In the genomic region with DNA sequence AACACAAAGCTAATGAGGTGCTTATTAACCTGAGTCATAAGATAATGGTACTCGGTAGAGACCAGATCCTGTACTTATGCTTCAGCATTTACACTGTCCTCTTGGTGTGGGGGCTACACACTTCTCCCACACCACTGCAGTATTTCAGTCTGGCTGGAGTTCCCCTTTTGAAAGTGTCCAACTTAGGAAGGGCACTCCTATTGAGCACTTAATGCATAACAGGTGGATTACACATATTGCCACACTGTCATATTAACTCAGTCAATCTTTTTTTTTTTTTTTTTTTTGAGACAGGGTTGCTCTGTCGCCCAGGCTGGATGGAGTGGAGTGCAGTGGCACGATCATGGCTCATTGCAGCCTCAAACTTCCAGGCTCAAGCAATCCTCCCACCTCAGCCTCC, we compare ENCODE assay signal across 7 cellular contexts. TPM values are rescaled to one million over a fixed set of nuclear protein-coding genes. Genes with fewer than 3 reads are reported as not detected.
DNase-seq lines count a peak whose midpoint lies in the region; ATAC-seq and TF ChIP-seq lines count a peak whose summit lies in the region.

No MANE protein-coding gene starts in this region.

- H3K4me1 Mint-ChIP-seq in natural killer cell, result peaks cover 20 to 33% of the 10 kb centered on the region in 2 donors

- H2BK15ac ChIP-seq in IMR-90 (ENCODE audit: low read depth, low read length), result no peak overlapping the region

- H3K23ac ChIP-seq in IMR-90 (ENCODE audit: low read depth, low read length), result no peak overlapping the region

- H3K27me3 Mint-ChIP-seq in natural killer cell (ENCODE audit: low read depth in 2 of 2), result no peaks in the 10 kb centered on the region

- peaks cover 30% of the 10 kb centered on the region for H3K36me3 ChIP-seq in IMR-90 (ENCODE audit: control insufficient read depth, insufficient read depth, low read length)
- H3K36me3 ChIP-seq in WERI-Rb-1, result peaks cover 48% of the 10 kb centered on the region

- H3K4me3 ChIP-seq in IMR-90 (ENCODE audit: insufficient read depth, low read depth, low read length) (no peak overlapping the region), WERI-Rb-1 (ENCODE audit: low read depth, low read length) (no peak overlapping the region)

- no CpG with 5 or more reads among the region's 3 CpGs for WGBS in IMR-90 (ENCODE audit: extremely low coverage in 2 of 2, insufficient read length in 1 of 2), 2 experiments

- TF ChIP-seq POLR2A in IMR-90 (IDR thresholded peaks at IDR 0.05; ENCODE audit: low read depth, low read length), result no peak

- CTCF ChIA-PET in IMR-90 (lab: Yijun Ruan, JAX), result no interaction called here

- H3K27me3 ChIP-seq in IMR-90 (ENCODE audit: control insufficient read depth, insufficient read depth, low read length) (no peaks in the 10 kb centered on the region), WERI-Rb-1 (ENCODE audit: insufficient read depth, low read depth, severe bottlenecking) (no peaks in the 10 kb centered on the region)

- no peaks in the 10 kb centered on the region for H3K9me3 Mint-ChIP-seq in natural killer cell

- no peak overlapping the region for H3K18ac ChIP-seq in IMR-90 (ENCODE audit: low read depth, low read length)

- in situ Hi-C loops in IMR-90 (cut with MboI; ENCODE audit: low sequenced_read_pairs), result no loop called here

- ATAC-seq in IMR-90 (ENCODE audit: low read depth) (no peak), natural killer cell (peak; percentile 65 to 75 (median 65)), HG03025 (IDR thresholded peaks at IDR 0.05; ENCODE audit: low FRiP score, unreplicated experiment) (no peak)

- no peak overlapping the region for H3K4ac ChIP-seq in IMR-90 (ENCODE audit: low read depth, low read length)

- H3K36me3 Mint-ChIP-seq in natural killer cell, result no peaks in the 10 kb centered on the region

- POLR2A ChIA-PET in IMR-90 (lab: Charles Lee; ENCODE audit: unreplicated experiment), result interaction anchor here (0.7 kb wide), 1 partner anchor 38 kb away, joined by 14 read pairs; no protein-coding TSS in a partner anchor

- H2AK5ac ChIP-seq in IMR-90 (ENCODE audit: low read depth, low read length), result no peak overlapping the region

- H3K56ac ChIP-seq in IMR-90 (ENCODE audit: extremely low read depth, insufficient read depth, low read length), result no peak overlapping the region

- H4K5ac ChIP-seq in IMR-90 (ENCODE audit: low read depth, low read length), result no peak overlapping the region

- BruUV-seq in IMR-90 (replicated peaks; lab: Mats Ljungman, UMichigan), result no TSS peak

- peak; percentile 20; the same call in 1 of the 2 replicates for TF ChIP-seq CTCF in GM12874 (IDR thresholded peaks at IDR 0.05; ENCODE audit: insufficient read depth, low read depth, low read length)
- TF ChIP-seq CTCF in IMR-90 (conservative IDR thresholded peaks at IDR 0.05; ENCODE audit: low read depth, low read length), result peak; percentile 14; the same call in 1 of the 2 replicates
- TF ChIP-seq CTCF in WERI-Rb-1 (IDR thresholded peaks at IDR 0.05; ENCODE audit: low read depth, low read length), result 0 out of 2 replicates have a peak, but pooled peaks have one; percentile 7
- TF ChIP-seq CTCF in natural killer cell (IDR thresholded peaks at IDR 0.05), result no peak

- H3K4me1 ChIP-seq in IMR-90 (ENCODE audit: control insufficient read depth, insufficient read depth, low read length), result 0 out of 2 replicates have a peak, but pooled peaks cover 4% of the 10 kb centered on the region

- H2AFZ ChIP-seq in IMR-90 (replicated peaks; ENCODE audit: low read length, poor library complexity), result no peak overlapping the region

- H4K8ac ChIP-seq in IMR-90 (ENCODE audit: low read depth in 2 of 2, low read length in 2 of 2), result no peak overlapping the region

- intact Hi-C loops in IMR-90 (cut with micrococcal nuclease), result loop anchor here (2.0 kb wide), 1 partner anchor 143 kb away; no protein-coding TSS in a partner anchor
- intact Hi-C loops in natural killer cell (cut with micrococcal nuclease), result loop anchor here (2.0 kb wide), 2 partner anchors 15 to 143 kb away; no protein-coding TSS in a partner anchor
- intact Hi-C loops in posterior vena cava (cut with DNase I), result loop anchor here (10.0 kb wide), 1 partner anchor 115 kb away; no protein-coding TSS in a partner anchor

- H2BK120ac ChIP-seq in IMR-90 (ENCODE audit: low read depth, low read length), result no peak overlapping the region

- H4K20me1 ChIP-seq in IMR-90 (ENCODE audit: insufficient read depth, low read length), result no peaks in the 10 kb centered on the region

- no peak overlapping the region for H3K14ac ChIP-seq in IMR-90 (replicated peaks; ENCODE audit: low read depth, low read length)

- H3K9me3 ChIP-seq in IMR-90 (ENCODE audit: control insufficient read depth, insufficient read depth, low read length), result no peaks in the 10 kb centered on the region
- no peaks in the 10 kb centered on the region for H3K9me3 ChIP-seq in WERI-Rb-1 (ENCODE audit: severe bottlenecking)

- dilution Hi-C loops in IMR-90 (cut with HindIII; ENCODE audit: low sequenced_read_pairs, unreplicated experiment), result no loop called here

- no peak overlapping the region for H3K9ac ChIP-seq in IMR-90 (ENCODE audit: low read depth, low read length)

- H3K79me1 ChIP-seq in IMR-90 (ENCODE audit: low read depth in 1 of 2, low read length in 2 of 2), result peaks cover 16 to 57% of the 10 kb centered on the region in 2 experiments; a peak in 3 of 4 replicates

- no peak overlapping the region for H3K4me3 Mint-ChIP-seq in natural killer cell

- TF ChIP-seq RAD21 in IMR-90 (IDR thresholded peaks at IDR 0.05; ENCODE audit: low read length), result no peak

- no peak for DNase-seq in IMR-90
- no peak for DNase-seq in WERI-Rb-1
- no peak for DNase-seq in natural killer cell
- no peak for DNase-seq in nucleus accumbens (lab: John Stamatoyannopoulos, UW)
- no peak for DNase-seq in posterior vena cava (ENCODE audit: low spot score)

- no peak overlapping the region for H4K91ac ChIP-seq in IMR-90 (ENCODE audit: insufficient read depth, low read depth, low read length)

- H3K27ac Mint-ChIP-seq in natural killer cell, result peak overlapping the region in 1 of 2 donors; percentile 90

- H3K4me2 ChIP-seq in IMR-90 (ENCODE audit: low read depth, low read length), result no peak overlapping the region

- no peak overlapping the region for H2BK20ac ChIP-seq in IMR-90 (ENCODE audit: low read depth, low read length)

- no peak overlapping the region for H2AK9ac ChIP-seq in IMR-90 (replicated peaks; ENCODE audit: low read depth, low read length, poor library complexity)

- H3K27ac ChIP-seq in IMR-90 (ENCODE audit: insufficient read depth, low read length) (no peak overlapping the region), WERI-Rb-1 (no peak overlapping the region)

- H2BK5ac ChIP-seq in IMR-90 (ENCODE audit: low read depth, low read length, poor library complexity, severe bottlenecking), result no peak overlapping the region

- peaks cover 14% of the 10 kb centered on the region for H3K9me1 ChIP-seq in IMR-90 (ENCODE audit: insufficient read depth, low read length)

TF ChIP-seq in IMR-90, 13 proteins besides CTCF, POLR2A, EP300 and RAD21:
- TF ChIP-seq CHD1 (IDR thresholded peaks at IDR 0.05; ENCODE audit: low read depth, low read length) (no peak), BHLHE40 (IDR thresholded peaks at IDR 0.05; ENCODE audit: low read depth, low read length) (no peak), RCOR1 (IDR thresholded peaks at IDR 0.05; ENCODE audit: insufficient replicate concordance, low read length) (no peak)
- TF ChIP-seq, protein P1, sequence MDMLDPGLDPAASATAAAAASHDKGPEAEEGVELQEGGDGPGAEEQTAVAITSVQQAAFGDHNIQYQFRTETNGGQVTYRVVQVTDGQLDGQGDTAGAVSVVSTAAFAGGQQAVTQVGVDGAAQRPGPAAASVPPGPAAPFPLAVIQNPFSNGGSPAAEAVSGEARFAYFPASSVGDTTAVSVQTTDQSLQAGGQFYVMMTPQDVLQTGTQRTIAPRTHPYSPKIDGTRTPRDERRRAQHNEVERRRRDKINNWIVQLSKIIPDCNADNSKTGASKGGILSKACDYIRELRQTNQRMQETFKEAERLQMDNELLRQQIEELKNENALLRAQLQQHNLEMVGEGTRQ (IDR thresholded peaks at IDR 0.05; ENCODE audit: low read depth, low read length), result no peak

RNA-seq across cellular contexts. Expression of a gene that starts 1.5 kb away (rescaled TPM):
- 30.8 and 41.8 TPM in 2 replicates for total RNA-seq in IMR-90 (2012; rRNA removed)
- 26.6 and 32.6 TPM in 2 replicates for polyA plus RNA-seq in IMR-90 (2012; rRNA removed)
- 13.1 and 14.7 TPM in 2 replicates for polyA plus RNA-seq in IMR-90 (2012; cell fraction: cytosol; rRNA removed)
- polyA plus RNA-seq in IMR-90 (2012; cell fraction: nucleus; rRNA removed; ENCODE audit: low replicate concordance), result 16.3 and 33.1 TPM in 2 replicates
- 10 to 100 TPM; 19.3 to 27.3 (median 22.1) TPM for total RNA-seq in natural killer cell
- total RNA-seq in posterior vena cava, result 10 to 100 TPM; 28.3 to 37.7 TPM

RNA-seq across cellular contexts. Expression of a gene that starts 8.2 kb away (rescaled TPM):
- total RNA-seq in IMR-90 (2012; rRNA removed) (70.3 and 74.2 TPM in 2 replicates), natural killer cell (10 to 100 TPM; 32.6 to 52.5 (median 36.6) TPM), posterior vena cava (10 to 100 TPM; 62.5 to 82.1 TPM)
- 60.6 and 61.0 TPM in 2 replicates for polyA plus RNA-seq in IMR-90 (2012; rRNA removed)
- polyA plus RNA-seq in IMR-90 (2012; cell fraction: cytosol; rRNA removed), result 63.8 and 76.0 TPM in 2 replicates
- polyA plus RNA-seq in IMR-90 (2012; cell fraction: nucleus; rRNA removed; ENCODE audit: low replicate concordance), result 25.3 and 30.2 TPM in 2 replicates

RNA-seq across cellular contexts. Expression of a gene that starts 19.4 kb away (rescaled TPM):
- total RNA-seq in IMR-90 (2012; rRNA removed) (not detected in 2 replicates), natural killer cell (not detected), posterior vena cava (1 to 10 TPM; 4.4 to 8.7 TPM)
- not detected in 2 replicates for polyA plus RNA-seq in IMR-90 (2012; rRNA removed)
- polyA plus RNA-seq in IMR-90 (2012; cell fraction: cytosol; rRNA removed), result 0.35 TPM in 1 of 2 replicates, not detected in the other
- 0.20 and 0.21 TPM in 2 replicates for polyA plus RNA-seq in IMR-90 (2012; cell fraction: nucleus; rRNA removed; ENCODE audit: low replicate concordance)

RNA-seq across cellular contexts. Expression of a gene that starts 20.3 kb away (rescaled TPM):
- not detected in 2 replicates for total RNA-seq in IMR-90 (2012; rRNA removed)
- polyA plus RNA-seq in IMR-90 (2012; rRNA removed), result not detected in 2 replicates
- polyA plus RNA-seq in IMR-90 (2012; cell fraction: cytosol; rRNA removed), result not detected in 2 replicates
- polyA plus RNA-seq in IMR-90 (2012; cell fraction: nucleus; rRNA removed; ENCODE audit: low replicate concordance), result not detected in 2 replicates
- 1 to 10 TPM; 3.3 to 4.1 (median 4.0) TPM for total RNA-seq in natural killer cell
- total RNA-seq in posterior vena cava, result not detected

RNA-seq across cellular contexts. Expression of a gene that starts 27.4 kb away (rescaled TPM):
- total RNA-seq in IMR-90 (2012; rRNA removed) (13.6 TPM in 2 replicates), natural killer cell (under 1 TPM; 0.08 to 0.21 (median 0.14) TPM), posterior vena cava (under 1 TPM; 0.43 to 0.79 TPM)
- 12.5 and 14.9 TPM in 2 replicates for polyA plus RNA-seq in IMR-90 (2012; rRNA removed)
- polyA plus RNA-seq in IMR-90 (2012; cell fraction: cytosol; rRNA removed), result 3.7 TPM in 2 replicates
- polyA plus RNA-seq in IMR-90 (2012; cell fraction: nucleus; rRNA removed; ENCODE audit: low replicate concordance), result 54.5 and 78.1 TPM in 2 replicates

Comparison
In these comparisons a context has a peak if more than half of its experiments do, and no peak if none do; other contexts are left out.
1. ATAC-seq: peak in natural killer cell (3 of 3); none in IMR-90 (single experiment) and HG03025 (single experiment).